In the genomic region with DNA sequence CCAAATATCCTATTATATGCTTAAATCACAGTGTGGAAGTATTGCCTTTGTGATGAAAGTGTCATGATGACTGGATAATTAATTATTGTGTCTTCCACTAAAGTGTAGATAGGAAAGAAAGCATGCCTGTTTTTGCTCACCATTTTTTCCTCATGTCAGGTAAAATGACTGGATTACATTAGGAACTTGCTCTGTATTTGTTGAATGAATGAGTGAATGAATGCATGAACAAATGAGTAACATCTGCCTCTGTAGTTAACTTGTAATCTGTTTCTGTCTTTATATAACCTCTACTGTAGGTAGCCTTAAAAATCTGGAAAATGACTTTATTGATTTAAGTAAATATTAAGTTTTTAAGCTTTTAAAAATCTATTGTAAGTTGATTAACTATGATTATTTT, we compare ENCODE assay signal across 23 cellular contexts. TPM values are rescaled to one million over a fixed set of nuclear protein-coding genes. Genes with fewer than 3 reads are reported as not detected.
DNase-seq lines count a peak whose midpoint lies in the region; ATAC-seq, FAIRE-seq and TF ChIP-seq lines count a peak whose summit lies in the region.
"Had no signal": no experiment of that assay in that cellular context is flagged by ENCODE, and none has a peak within 500 bp of the region (broad histone marks: within the 10 kb centered on the region; RNA-seq: fewer than 3 reads in every experiment).

No MANE protein-coding gene starts in this region.

- H3K36me3 ChIP-seq in GM12878 (ENCODE audit: control insufficient read depth in 2 of 2, insufficient read depth in 2 of 2, low read length in 1 of 2) = no peaks in the 10 kb centered on the region
- H3K36me3 ChIP-seq in right atrium auricular region = no peaks in the 10 kb centered on the region
- H3K36me3 ChIP-seq: heart left ventricle, tibial nerve had no signal

- H3K9me3 ChIP-seq in GM12878 (replicated peaks; ENCODE audit: control insufficient read depth, insufficient read depth, low read length) (peaks cover 4% of the 10 kb centered on the region; the same call in 2 of the 3 replicates), right atrium auricular region (no peaks in the 10 kb centered on the region)
- H3K9me3 ChIP-seq: body of pancreas, heart left ventricle, tibial nerve had no signal

- peaks cover 20% of the 10 kb centered on the region for H3K79me2 ChIP-seq in GM12878 (ENCODE audit: control insufficient read depth, insufficient read depth, low read length)

- POLR2A ChIA-PET in T-cell (lab: Charles Lee) (interaction anchor here (0.5 to 6.8 kb wide), 8 partner anchors 13 to 76 kb away, joined by 3 to 86 read pairs (median 4); no protein-coding TSS in a partner anchor), GM12878 (lab: Charles Lee) (interaction anchor here (1.2 to 8.5 kb wide), 3 partner anchors 9 to 23 kb away, joined by 3 to 106 read pairs (median 4); no protein-coding TSS in a partner anchor)

- H3K9ac ChIP-seq in GM12878 (ENCODE audit: control insufficient read depth, insufficient read depth, low read length) = no peak overlapping the region

- no peak overlapping the region for H3K4me3 Mint-ChIP-seq in stimulated activated naive CD8-positive, alpha-beta T cell treated with anti-CD3 and anti-CD28 coated beads, Interleukin-15, Interleukin-2, amounts not matched to agents 100 ng/mL and 50 ng/mL, for 24 hours
- peak overlapping the region in 1 of 3 donors; percentile 81 for H3K4me3 Mint-ChIP-seq in T-cell

- CTCF ChIA-PET in T-cell (lab: Charles Lee) (interaction anchor here (0.6 to 2.2 kb wide), 10 partner anchors 12 to 78 kb away, joined by 3 to 12 read pairs (median 6); no protein-coding TSS in a partner anchor), GM12878 (lab: Yijun Ruan, JAX) (interaction anchor here (1.1 to 5.8 kb wide), 5 partner anchors 9 to 30 kb away, joined by 3 to 45 read pairs (median 5); no protein-coding TSS in a partner anchor)

- peaks cover 77% of the 10 kb centered on the region for H3K4me1 Mint-ChIP-seq in stimulated activated naive CD8-positive, alpha-beta T cell treated with anti-CD3 and anti-CD28 coated beads, Interleukin-15, Interleukin-2, amounts not matched to agents 100 ng/mL and 50 ng/mL, for 24 hours (ENCODE audit: low read depth)
- peaks cover 69 to 80% (median 71%) of the 10 kb centered on the region in 3 donors for H3K4me1 Mint-ChIP-seq in T-cell

- peaks cover 23% of the 10 kb centered on the region for H3K36me3 Mint-ChIP-seq in stimulated activated naive CD8-positive, alpha-beta T cell treated with anti-CD3 and anti-CD28 coated beads, Interleukin-15, Interleukin-2, amounts not matched to agents 100 ng/mL and 50 ng/mL, for 24 hours (ENCODE audit: low read depth)
- peaks cover 11% of the 10 kb centered on the region for H3K36me3 Mint-ChIP-seq in T-cell

- TF ChIP-seq RAD21 in GM12878 (IDR thresholded peaks at IDR 0.05; ENCODE audit: insufficient read depth, low read depth, low read length) = no peak

- in situ Hi-C loops in GM12878 (cut with MboI) = no loop called here

- TF ChIP-seq CTCF in GM12878 (IDR thresholded peaks at IDR 0.05 in 2 of 3, conservative IDR thresholded peaks at IDR 0.05 in 1 of 3; ENCODE audit: control insufficient read depth in 2 of 3, extremely low read depth in 1 of 3, insufficient read depth in 1 of 3, low read depth in 3 of 3, low read length in 3 of 3) (no peak), right atrium auricular region (IDR thresholded peaks at IDR 0.05) (no peak)

- H3K27ac Mint-ChIP-seq in stimulated activated naive CD8-positive, alpha-beta T cell treated with anti-CD3 and anti-CD28 coated beads, Interleukin-15, Interleukin-2, amounts not matched to agents 100 ng/mL and 50 ng/mL, for 24 hours = peak overlapping the region; percentile 88
- peak overlapping the region; percentile 98 for H3K27ac Mint-ChIP-seq in T-cell

- H4K20me1 ChIP-seq in GM12878 (ENCODE audit: control insufficient read depth, insufficient read depth) = no peaks in the 10 kb centered on the region

- TF ChIP-seq EP300 in GM12878 (IDR thresholded peaks at IDR 0.05; ENCODE audit: borderline replicate concordance in 1 of 2, control insufficient read depth in 1 of 2, low read depth in 2 of 2, low read length in 2 of 2) = no peak

- RAD21 ChIA-PET in GM12878 (lab: Charles Lee; ENCODE audit: unreplicated experiment) = interaction anchor here (0.8 to 10.8 kb wide), 10 partner anchors 9 to 50 kb away, joined by 3 to 154 read pairs (median 4); no protein-coding TSS in a partner anchor

- intact Hi-C loops in GM12878 (cut with micrococcal nuclease; ENCODE audit: unreplicated experiment) = no loop called here

- H3K27me3 ChIP-seq in GM12878 (replicated peaks in 1 of 2; ENCODE audit: control insufficient read depth in 2 of 2, insufficient read depth in 2 of 2, low read length in 1 of 2) (no peaks in the 10 kb centered on the region), right atrium auricular region (no peaks in the 10 kb centered on the region)
- H3K27me3 ChIP-seq: body of pancreas, heart left ventricle, tibial nerve had no signal

- H3K27ac ChIP-seq in GM12878 (ENCODE audit: control insufficient read depth, insufficient read depth) = no peak overlapping the region
- no peak overlapping the region for H3K27ac ChIP-seq in right atrium auricular region
- H3K27ac ChIP-seq: body of pancreas, RWPE1, VCaP had no signal

- no peaks in the 10 kb centered on the region for H3K27me3 Mint-ChIP-seq in stimulated activated naive CD8-positive, alpha-beta T cell treated with anti-CD3 and anti-CD28 coated beads, Interleukin-15, Interleukin-2, amounts not matched to agents 100 ng/mL and 50 ng/mL, for 24 hours
- H3K27me3 Mint-ChIP-seq in T-cell = no peaks in the 10 kb centered on the region

- H3K4me3 ChIP-seq in GM12878 = no peak overlapping the region
- H3K4me3 ChIP-seq in right atrium auricular region = no peak overlapping the region
- H3K4me3 ChIP-seq: body of pancreas, heart left ventricle, tibial nerve had no signal

- SMC1A ChIA-PET in GM12878 (lab: Charles Lee; ENCODE audit: uncharacterized antibody, unreplicated experiment) = interaction anchor here (0.6 to 10.6 kb wide), 16 partner anchors 10 to 113 kb away, joined by 3 to 251 read pairs (median 5); no protein-coding TSS in a partner anchor

- DNase-seq in stimulated activated naive CD8-positive, alpha-beta T cell treated with anti-CD3 and anti-CD28 coated beads, Interleukin-15, Interleukin-2, amounts not matched to agents 100 U/mL and 50 U/mL, for 24 hours = no peak
- no peak for DNase-seq in T-cell
- DNase-seq in GM12878 (ENCODE audit: low read depth, low spot score) = no peak
- no peak for DNase-seq in right atrium auricular region (ENCODE audit: low spot score)
- no peak for DNase-seq in stimulated activated naive CD4-positive, alpha-beta T cell (lab: John Stamatoyannopoulos, UW)
- DNase-seq in islet precursor cell = no peak
- no peak for DNase-seq in NOMO-1 treated with dmso at 0.1 percent for 144 hours (lab: John Stamatoyannopoulos, UW; ENCODE audit: unreplicated experiment)
- DNase-seq: activated gamma-delta T cell treated with Interleukin-2 at 50 U/mL for 16 hours; body of pancreas; EL; heart left ventricle; NCI-H1092 treated with DMSO at 0.1 percent for 48 hours; NCI-H2081 treated with DMSO at 0.1 percent for 48 hours; NK-92 treated with Interleukin-12 subunit alpha and Interleukin-12 subunit beta, amount 100 ng/mL, for 24 hours; stimulated activated CD4-positive, alpha-beta T cell treated with anti-CD3 and anti-CD28 coated beads, Interleukin-15, amount 100 ng/mL, for 24 hours had no signal

- H2AFZ ChIP-seq in GM12878 (ENCODE audit: control insufficient read depth, low read depth, low read length) = no peak overlapping the region

- peaks cover 13% of the 10 kb centered on the region for H3K9me3 Mint-ChIP-seq in stimulated activated naive CD8-positive, alpha-beta T cell treated with anti-CD3 and anti-CD28 coated beads, Interleukin-15, Interleukin-2, amounts not matched to agents 100 ng/mL and 50 ng/mL, for 24 hours
- peaks cover 0 to 15% (median 8%) of the 10 kb centered on the region in 3 donors for H3K9me3 Mint-ChIP-seq in T-cell

- H3K4me1 ChIP-seq in GM12878 (ENCODE audit: control insufficient read depth, insufficient read depth, low read length) (peaks cover 18% of the 10 kb centered on the region), right atrium auricular region (no peaks in the 10 kb centered on the region)
- H3K4me1 ChIP-seq: body of pancreas had no signal

- no peak for ATAC-seq in stimulated activated naive CD8-positive, alpha-beta T cell treated with anti-CD3 and anti-CD28 coated beads, Interleukin-15, Interleukin-2, amounts not matched to agents 100 U/mL and 50 U/mL, for 24 hours
- ATAC-seq in T-cell (replicated peaks in 1 of 4) = no peak
- no peak for ATAC-seq in GM12878
- ATAC-seq: body of pancreas, heart left ventricle, right cardiac atrium had no signal

- H3K4me2 ChIP-seq in GM12878 (ENCODE audit: control insufficient read depth, insufficient read depth) = no peak overlapping the region

- no peak for FAIRE-seq in GM12878 (lab: Jason Lieb, UNC)
- FAIRE-seq: colon had no signal

- no TSS peak for BruUV-seq in GM12878 (replicated peaks; lab: Mats Ljungman, UMichigan)

- no peak for TF ChIP-seq POLR2A in GM12878 (IDR thresholded peaks at IDR 0.05; ENCODE audit: low read depth, low read length)

TF ChIP-seq in GM12878, 131 proteins besides CTCF, POLR2A, EP300 and RAD21 (continues in another document):
- TF ChIP-seq ZNF24 (IDR thresholded peaks at IDR 0.05) = peak; percentile 67; the same call in 1 of the 2 replicates

RNA-seq across cellular contexts. Expression of a gene that starts 2.9 kb away (rescaled TPM):
- total RNA-seq in T-cell (100 to 1,000 TPM; 674 to 984 (median 781) TPM), GM12878 (2014; rRNA removed) (117 and 136 TPM in 2 replicates), GM12878 (2014; rRNA removed; fragmentation: Illumina TruSeq; extraction: Trizol) (167 and 171 TPM in 2 replicates), GM12878 (2021) (154 and 157 TPM in 2 replicates), right atrium auricular region (10 to 100 TPM in 1 of 2 donors, 1 to 10 TPM in 1; 5.5 to 10.1 TPM)
- 586 and 675 TPM in 2 replicates for total RNA-seq in GM12878 (2013; cell fraction: nucleolus; rRNA removed)
- polyA plus RNA-seq in GM12878 (2011; ENCODE audit: low read depth) = 57.1 TPM
- polyA plus RNA-seq in GM12878 (2011; rRNA removed) (171 and 221 TPM in 2 replicates), GM12878 (2014; fragmentation: Illumina TruSeq; extraction: Trizol) (156 and 163 TPM in 2 replicates), GM12878 (2014; fragmentation: Nextera tagmentation; extraction: Ambion mirVana) (10 to 100 TPM; 72.9 to 73.6 TPM), GM12878 (2014; rRNA removed) (75.1 and 80.9 TPM in 2 replicates), GM12878 (2016; fragmentation: Nextera tagmentation; extraction: Ambion mirVana) (100 to 1,000 TPM; 117 to 119 TPM)
- 125 and 161 TPM in 2 replicates for polyA plus RNA-seq in GM12878 (2011; cell fraction: cytosol; rRNA removed)
- 106 and 128 TPM in 2 replicates for polyA plus RNA-seq in GM12878 (2011; cell fraction: nucleus; rRNA removed)
- polyA plus RNA-seq in GM12878 (2012) = 67.1 and 78.4 TPM in 2 replicates
- polyA minus RNA-seq in GM12878 (2011; rRNA and poly(A)+ RNA removed) = 240 and 280 TPM in 2 replicates
- polyA minus RNA-seq in GM12878 (2011; cell fraction: cytosol; rRNA and poly(A)+ RNA removed) = 70.3 and 72.0 TPM in 2 replicates
- polyA minus RNA-seq in GM12878 (2011; cell fraction: nucleus; rRNA and poly(A)+ RNA removed) = 150 and 243 TPM in 2 replicates
- total RNA-seq: HT-29, NCI-H460 had no signal

Comparison
In these comparisons a context has a peak if more than half of its experiments do, and no peak if none do; other contexts are left out.
1. RNA of a gene that starts 2.9 kb away (total RNA-seq): 674 to 984 TPM in T-cell and 117 to 675 TPM in GM12878; 5.5 to 10.1 TPM in right atrium auricular region; every median in the first group is over 10 times any median in the second.